Comparison of ENCODE assay signal across 1 cellular context in genomic region chr14:58731465-58732330, GRCh38.
TF ChIP-seq lines count a peak whose summit lies in the region.

No MANE protein-coding gene starts in this region.

TF ChIP-seq in GM23338, 12 proteins besides CTCF, POLR2A, EP300 and RAD21 (continued from another document):
- TF ChIP-seq, protein P1, sequence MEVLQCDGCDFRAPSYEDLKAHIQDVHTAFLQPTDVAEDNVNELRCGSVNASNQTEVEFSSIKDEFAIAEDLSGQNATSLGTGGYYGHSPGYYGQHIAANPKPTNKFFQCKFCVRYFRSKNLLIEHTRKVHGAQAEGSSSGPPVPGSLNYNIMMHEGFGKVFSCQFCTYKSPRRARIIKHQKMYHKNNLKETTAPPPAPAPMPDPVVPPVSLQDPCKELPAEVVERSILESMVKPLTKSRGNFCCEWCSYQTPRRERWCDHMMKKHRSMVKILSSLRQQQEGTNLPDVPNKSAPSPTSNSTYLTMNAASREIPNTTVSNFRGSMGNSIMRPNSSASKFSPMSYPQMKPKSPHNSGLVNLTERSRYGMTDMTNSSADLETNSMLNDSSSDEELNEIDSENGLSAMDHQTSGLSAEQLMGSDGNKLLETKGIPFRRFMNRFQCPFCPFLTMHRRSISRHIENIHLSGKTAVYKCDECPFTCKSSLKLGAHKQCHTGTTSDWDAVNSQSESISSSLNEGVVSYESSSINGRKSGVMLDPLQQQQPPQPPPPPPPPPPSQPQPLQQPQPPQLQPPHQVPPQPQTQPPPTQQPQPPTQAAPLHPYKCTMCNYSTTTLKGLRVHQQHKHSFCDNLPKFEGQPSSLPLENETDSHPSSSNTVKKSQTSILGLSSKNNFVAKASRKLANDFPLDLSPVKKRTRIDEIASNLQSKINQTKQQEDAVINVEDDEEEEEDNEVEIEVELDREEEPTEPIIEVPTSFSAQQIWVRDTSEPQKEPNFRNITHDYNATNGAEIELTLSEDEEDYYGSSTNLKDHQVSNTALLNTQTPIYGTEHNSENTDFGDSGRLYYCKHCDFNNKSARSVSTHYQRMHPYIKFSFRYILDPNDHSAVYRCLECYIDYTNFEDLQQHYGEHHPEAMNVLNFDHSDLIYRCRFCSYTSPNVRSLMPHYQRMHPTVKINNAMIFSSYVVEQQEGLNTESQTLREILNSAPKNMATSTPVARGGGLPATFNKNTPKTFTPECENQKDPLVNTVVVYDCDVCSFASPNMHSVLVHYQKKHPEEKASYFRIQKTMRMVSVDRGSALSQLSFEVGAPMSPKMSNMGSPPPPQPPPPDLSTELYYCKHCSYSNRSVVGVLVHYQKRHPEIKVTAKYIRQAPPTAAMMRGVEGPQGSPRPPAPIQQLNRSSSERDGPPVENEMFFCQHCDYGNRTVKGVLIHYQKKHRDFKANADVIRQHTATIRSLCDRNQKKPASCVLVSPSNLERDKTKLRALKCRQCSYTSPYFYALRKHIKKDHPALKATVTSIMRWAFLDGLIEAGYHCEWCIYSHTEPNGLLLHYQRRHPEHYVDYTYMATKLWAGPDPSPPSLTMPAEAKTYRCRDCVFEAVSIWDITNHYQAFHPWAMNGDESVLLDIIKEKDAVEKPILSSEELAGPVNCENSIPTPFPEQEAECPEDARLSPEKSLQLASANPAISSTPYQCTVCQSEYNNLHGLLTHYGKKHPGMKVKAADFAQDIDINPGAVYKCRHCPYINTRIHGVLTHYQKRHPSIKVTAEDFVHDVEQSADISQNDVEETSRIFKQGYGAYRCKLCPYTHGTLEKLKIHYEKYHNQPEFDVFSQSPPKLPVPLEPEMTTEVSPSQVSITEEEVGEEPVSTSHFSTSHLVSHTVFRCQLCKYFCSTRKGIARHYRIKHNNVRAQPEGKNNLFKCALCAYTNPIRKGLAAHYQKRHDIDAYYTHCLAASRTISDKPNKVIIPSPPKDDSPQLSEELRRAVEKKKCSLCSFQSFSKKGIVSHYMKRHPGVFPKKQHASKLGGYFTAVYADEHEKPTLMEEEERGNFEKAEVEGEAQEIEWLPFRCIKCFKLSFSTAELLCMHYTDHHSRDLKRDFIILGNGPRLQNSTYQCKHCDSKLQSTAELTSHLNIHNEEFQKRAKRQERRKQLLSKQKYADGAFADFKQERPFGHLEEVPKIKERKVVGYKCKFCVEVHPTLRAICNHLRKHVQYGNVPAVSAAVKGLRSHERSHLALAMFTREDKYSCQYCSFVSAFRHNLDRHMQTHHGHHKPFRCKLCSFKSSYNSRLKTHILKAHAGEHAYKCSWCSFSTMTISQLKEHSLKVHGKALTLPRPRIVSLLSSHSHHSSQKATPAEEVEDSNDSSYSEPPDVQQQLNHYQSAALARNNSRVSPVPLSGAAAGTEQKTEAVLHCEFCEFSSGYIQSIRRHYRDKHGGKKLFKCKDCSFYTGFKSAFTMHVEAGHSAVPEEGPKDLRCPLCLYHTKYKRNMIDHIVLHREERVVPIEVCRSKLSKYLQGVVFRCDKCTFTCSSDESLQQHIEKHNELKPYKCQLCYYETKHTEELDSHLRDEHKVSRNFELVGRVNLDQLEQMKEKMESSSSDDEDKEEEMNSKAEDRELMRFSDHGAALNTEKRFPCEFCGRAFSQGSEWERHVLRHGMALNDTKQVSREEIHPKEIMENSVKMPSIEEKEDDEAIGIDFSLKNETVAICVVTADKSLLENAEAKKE (CRISPR knock-in tag; IDR thresholded peaks at IDR 0.05): no peak
- TF ChIP-seq ZNF114 (CRISPR knock-in tag; IDR thresholded peaks at IDR 0.05) (no peak), POLR2AphosphoS5 (IDR thresholded peaks at IDR 0.05; ENCODE audit: low read depth) (no peak)
